Comparison of ENCODE assay signal across 19 cellular contexts in genomic region chrX:93695981-93696380, GRCh38. TPM values are rescaled to one million over a fixed set of nuclear protein-coding genes. Genes with fewer than 3 reads are reported as not detected.
A peak's percentile ranks its signal among the peaks of the same experiment; 100 is the strongest.
DNase-seq lines count a peak whose midpoint lies in the region; ATAC-seq lines count a peak whose summit lies in the region.
"Had no signal": no experiment of that assay in that cellular context is flagged by ENCODE, and none has a peak within 500 bp of the region (broad histone marks: within the 10 kb centered on the region; RNA-seq: fewer than 3 reads in every experiment).

No MANE protein-coding gene starts in this region.

- no peak for ATAC-seq in stimulated activated naive B cell treated with anti-CD40 and anti-IgM and Interleukin-4, amounts not matched to agents 10 μg/mL and 1 μg/mL and 100 μg/mL, for 72 hours (replicated peaks)

- no peaks in the 10 kb centered on the region for H3K36me3 Mint-ChIP-seq in stimulated activated naive B cell treated with anti-CD40 and anti-IgM and Interleukin-4, amounts not matched to agents 10 μg/mL and 1 μg/mL and 100 μg/mL, for 72 hours
- H3K36me3 Mint-ChIP-seq: CD4-positive, CD25-positive, alpha-beta regulatory T cell had no signal

- H3K9me3 Mint-ChIP-seq in stimulated activated naive B cell treated with anti-CD40 and anti-IgM and Interleukin-4, amounts not matched to agents 10 μg/mL and 1 μg/mL and 100 μg/mL, for 72 hours: peaks cover 0 to 1% of the 10 kb centered on the region in 2 donors
- H3K9me3 Mint-ChIP-seq: CD4-positive, CD25-positive, alpha-beta regulatory T cell had no signal

- DNase-seq in Daoy (ENCODE audit: low read depth): peak; percentile 11
- peak; percentile 15 for DNase-seq in NCI-H146 treated with DMSO at 0.1 percent for 48 hours (lab: John Stamatoyannopoulos, UW; ENCODE audit: unreplicated experiment)
- DNase-seq in RPMI7951 (ENCODE audit: low read depth): peak; percentile 78
- no peak for DNase-seq in DMS 273 treated with DMSO at 0.1 percent for 48 hours (lab: John Stamatoyannopoulos, UW)
- no peak for DNase-seq in mucosa of gallbladder (ENCODE audit: low spot score)
- no peak for DNase-seq in stimulated activated naive B cell treated with anti-CD40 and anti-IgM and Interleukin-4, amounts not matched to agents 10 μg/mL and 1 μg/mL and 100 μg/mL, for 72 hours
- DNase-seq in NCI-H1694 treated with DMSO at 0.1 percent for 48 hours (lab: John Stamatoyannopoulos, UW): no peak
- DNase-seq: ACHN; CD4-positive, CD25-positive, alpha-beta regulatory T cell; DMS53; GM23248; NCI-H1092 treated with DMSO at 0.1 percent for 48 hours; NCI-H1436; NCI-H2029; NCI-H226; NCI-H510A; NCI-H69; SHP77 had no signal

- no peak overlapping the region for H3K27ac Mint-ChIP-seq in stimulated activated naive B cell treated with anti-CD40 and anti-IgM and Interleukin-4, amounts not matched to agents 10 μg/mL and 1 μg/mL and 100 μg/mL, for 72 hours
- H3K27ac Mint-ChIP-seq: CD4-positive, CD25-positive, alpha-beta regulatory T cell had no signal

- no peak overlapping the region for H3K4me3 Mint-ChIP-seq in stimulated activated naive B cell treated with anti-CD40 and anti-IgM and Interleukin-4, amounts not matched to agents 10 μg/mL and 1 μg/mL and 100 μg/mL, for 72 hours
- H3K4me3 Mint-ChIP-seq: CD4-positive, CD25-positive, alpha-beta regulatory T cell had no signal

- H3K27me3 Mint-ChIP-seq in stimulated activated naive B cell treated with anti-CD40 and anti-IgM and Interleukin-4, amounts not matched to agents 10 μg/mL and 1 μg/mL and 100 μg/mL, for 72 hours: no peaks in the 10 kb centered on the region
- H3K27me3 Mint-ChIP-seq: CD4-positive, CD25-positive, alpha-beta regulatory T cell had no signal

- no peaks in the 10 kb centered on the region for H3K4me1 Mint-ChIP-seq in stimulated activated naive B cell treated with anti-CD40 and anti-IgM and Interleukin-4, amounts not matched to agents 10 μg/mL and 1 μg/mL and 100 μg/mL, for 72 hours
- H3K4me1 Mint-ChIP-seq: CD4-positive, CD25-positive, alpha-beta regulatory T cell had no signal

RNA-seq across cellular contexts. Expression of gene FAM133A, which starts 22.0 kb away (rescaled TPM):
- total RNA-seq in Daoy (2014; rRNA removed; shearing (Covaris generic)): 2.1 and 4.9 TPM in 2 replicates
- 23.7 and 33.6 TPM in 2 replicates for total RNA-seq in RPMI7951 (2014; rRNA removed; shearing (Covaris generic))
- not detected for total RNA-seq in mucosa of gallbladder
- total RNA-seq: CD4-positive, CD25-positive, alpha-beta regulatory T cell; T-helper 1 cell treated with Interleukin-12 subunit alpha and Interleukin-12 subunit beta and Interleukin-4 antibody, amounts not matched to agents 30 ng/mL and 1 ng/mL, for 36 hours had no signal

RNA-seq across cellular contexts. Expression of gene NAP1L3, which starts 22.6 kb away (rescaled TPM):
- total RNA-seq in Daoy (2014; rRNA removed; shearing (Covaris generic)): 10.2 and 19.1 TPM in 2 replicates
- total RNA-seq in RPMI7951 (2014; rRNA removed; shearing (Covaris generic)): 10.3 and 11.4 TPM in 2 replicates
- total RNA-seq in mucosa of gallbladder: 5.2 TPM

Comparison
In these comparisons a context has a peak if more than half of its experiments do, and no peak if none do; other contexts are left out.
1. DNase-seq: peak in Daoy (single experiment), NCI-H146 treated with DMSO at 0.1 percent for 48 hours (single experiment) and RPMI7951 (single experiment); none in DMS 273 treated with DMSO at 0.1 percent for 48 hours (single experiment), mucosa of gallbladder (single experiment), stimulated activated naive B cell treated with anti-CD40 and anti-IgM and Interleukin-4, amounts not matched to agents 10 μg/mL and 1 μg/mL and 100 μg/mL, for 72 hours (single experiment) and NCI-H1694 treated with DMSO at 0.1 percent for 48 hours (single experiment).